In genomic region chr3:136266468-136266867, GRCh38 we compare ENCODE assay signal across 13 cellular contexts. TPM values are rescaled to one million over a fixed set of nuclear protein-coding genes. Genes with fewer than 3 reads are reported as not detected.
DNase-seq lines count a peak whose midpoint lies in the region; ATAC-seq and TF ChIP-seq lines count a peak whose summit lies in the region.
"Had no signal": no experiment of that assay in that cellular context is flagged by ENCODE, and none has a peak within 500 bp of the region (broad histone marks: within the 10 kb centered on the region; RNA-seq: fewer than 3 reads in every experiment).

No MANE protein-coding gene starts in this region.

- H3K27ac Mint-ChIP-seq in HFFc6 = peak overlapping the region; percentile 67
- H3K27ac Mint-ChIP-seq in T-cell = no peak overlapping the region
- H3K27ac Mint-ChIP-seq in effector memory CD8-positive, alpha-beta T cell = no peak overlapping the region
- no peak overlapping the region for H3K27ac Mint-ChIP-seq in T-helper 17 cell
- H3K27ac Mint-ChIP-seq: activated T-cell treated with anti-CD3 and anti-CD28 coated beads, Interleukin-2, amount 50 U/mL, for 24 hours; natural killer cell treated with Interleukin-12 subunit alpha and Interleukin-12 subunit beta and Interleukin-15 and Interleukin-18, amount 100 ng/mL, for 72 hours had no signal

- H3K27me3 Mint-ChIP-seq in HFFc6 (ENCODE audit: insufficient read depth) (no peaks in the 10 kb centered on the region), T-cell (no peaks in the 10 kb centered on the region), T-helper 17 cell (no peaks in the 10 kb centered on the region)
- no peaks in the 10 kb centered on the region for H3K27me3 Mint-ChIP-seq in effector memory CD8-positive, alpha-beta T cell
- H3K27me3 Mint-ChIP-seq: activated T-cell treated with anti-CD3 and anti-CD28 coated beads, Interleukin-2, amount 50 U/mL, for 24 hours; natural killer cell treated with Interleukin-12 subunit alpha and Interleukin-12 subunit beta and Interleukin-15 and Interleukin-18, amount 100 ng/mL, for 72 hours had no signal

- H3K4me1 Mint-ChIP-seq in HFFc6 (ENCODE audit: low read depth) (peaks cover 15% of the 10 kb centered on the region), T-cell (peaks cover 6 to 12% (median 11%) of the 10 kb centered on the region in 3 donors), T-helper 17 cell (peaks cover 15% of the 10 kb centered on the region)
- H3K4me1 Mint-ChIP-seq in effector memory CD8-positive, alpha-beta T cell (ENCODE audit: low read depth in 2 of 2) = peaks cover 2 to 8% of the 10 kb centered on the region in 2 donors

- H3K9me3 ChIP-seq in T-helper 17 cell (ENCODE audit: control insufficient read depth, low read length, poor library complexity, severe bottlenecking) = no peaks in the 10 kb centered on the region
- H3K9me3 ChIP-seq: suprapubic skin had no signal

- CTCF ChIA-PET in T-cell (lab: Charles Lee) = interaction anchor here in 1 of 2 donors (0.7 kb wide), 1 partner anchor 483 kb away, joined by 5 read pairs; no protein-coding TSS in a partner anchor

- H3K4me3 Mint-ChIP-seq in HFFc6 (peak overlapping the region; percentile 47), T-cell (no peak overlapping the region), T-helper 17 cell (no peak overlapping the region)
- H3K4me3 Mint-ChIP-seq in effector memory CD8-positive, alpha-beta T cell = no peak overlapping the region
- H3K4me3 Mint-ChIP-seq: activated T-cell treated with anti-CD3 and anti-CD28 coated beads, Interleukin-2, amount 50 U/mL, for 24 hours; natural killer cell treated with Interleukin-12 subunit alpha and Interleukin-12 subunit beta and Interleukin-15 and Interleukin-18, amount 100 ng/mL, for 72 hours had no signal

- in situ Hi-C loops in GM13977 (cut with MboI; ENCODE audit: low pct_unique_long_range_greater_than_20kb, low sequenced_read_pairs, unreplicated experiment) = no loop called here

- H3K36me3 Mint-ChIP-seq in HFFc6 (ENCODE audit: low read depth) = peaks cover 32% of the 10 kb centered on the region
- peaks cover 61% of the 10 kb centered on the region for H3K36me3 Mint-ChIP-seq in T-cell
- peaks cover 63% of the 10 kb centered on the region for H3K36me3 Mint-ChIP-seq in effector memory CD8-positive, alpha-beta T cell (ENCODE audit: insufficient read depth)
- peaks cover 12% of the 10 kb centered on the region for H3K36me3 Mint-ChIP-seq in T-helper 17 cell (ENCODE audit: low read depth)

- no peak for TF ChIP-seq CTCF in GM13977 (IDR thresholded peaks at IDR 0.05; ENCODE audit: extremely low read depth, insufficient read depth, missing control alignments)
- TF ChIP-seq CTCF in HFFc6 (IDR thresholded peaks at IDR 0.05) = no peak
- no peak for TF ChIP-seq CTCF in fibroblast of villous mesenchyme (IDR thresholded peaks at IDR 0.05; ENCODE audit: insufficient read depth, low read depth, low read length)

- ATAC-seq in T-cell (replicated peaks in 1 of 4) (no peak), T-helper 17 cell (no peak)
- ATAC-seq in effector memory CD8-positive, alpha-beta T cell (replicated peaks) = no peak

- H3K9me3 Mint-ChIP-seq in HFFc6 (no peaks in the 10 kb centered on the region), T-cell (no peaks in the 10 kb centered on the region)
- no peaks in the 10 kb centered on the region for H3K9me3 Mint-ChIP-seq in effector memory CD8-positive, alpha-beta T cell
- H3K9me3 Mint-ChIP-seq: activated T-cell treated with anti-CD3 and anti-CD28 coated beads, Interleukin-2, amount 50 U/mL, for 24 hours; natural killer cell treated with Interleukin-12 subunit alpha and Interleukin-12 subunit beta and Interleukin-15 and Interleukin-18, amount 100 ng/mL, for 72 hours had no signal

- POLR2A ChIA-PET in T-cell (lab: Charles Lee) = no interaction called here

- no peak overlapping the region for H3K4me3 ChIP-seq in fibroblast of villous mesenchyme (ENCODE audit: low read depth, low read length)
- H3K4me3 ChIP-seq: suprapubic skin had no signal

- DNase-seq in GM13977 (ENCODE audit: low spot score) (peak; percentile 35), HFFc6 (peak; percentile 74), M059J (ENCODE audit: low read depth) (peak; percentile 58), fibroblast of villous mesenchyme (ENCODE audit: low read depth) (peak; percentile 49), T-cell (no peak), NCI-H2171 (lab: John Stamatoyannopoulos, UW) (no peak), T-helper 17 cell (no peak)
- DNase-seq in effector memory CD8-positive, alpha-beta T cell = no peak
- DNase-seq: activated T-cell treated with anti-CD3 and anti-CD28 coated beads, Interleukin-2, amount 50 U/mL, for 24 hours; cerebellar nuclear complex; NCI-H524 had no signal

RNA-seq across cellular contexts. Expression of gene PCCB, which starts 16.3 kb away (rescaled TPM):
- 10 to 100 TPM; 32.4 to 41.1 (median 37.8) TPM for total RNA-seq in HFFc6 (2021; fragmentation: NEBNext Ultra II Directional; extraction: Animal tissue kit (Norgen Biotek cat#: 25700))
- 67.3 and 68.9 TPM in 2 replicates for total RNA-seq in M059J (2014; rRNA removed; shearing (Covaris generic))
- total RNA-seq in fibroblast of villous mesenchyme = 43.2 and 52.2 TPM in 2 replicates
- 10 to 100 TPM; 13.8 to 19.3 (median 16.1) TPM for total RNA-seq in T-cell
- 10 to 100 TPM; 13.0 to 13.3 TPM for total RNA-seq in T-helper 17 cell

Comparison
In these comparisons a context has a peak if more than half of its experiments do, and no peak if none do; other contexts are left out.
1. DNase-seq: peak in GM13977 (single experiment), HFFc6 (single experiment), M059J (single experiment) and fibroblast of villous mesenchyme (single experiment); none in T-cell (0 of 34), effector memory CD8-positive, alpha-beta T cell (0 of 3), NCI-H2171 (single experiment) and T-helper 17 cell (0 of 3).